ENCODE assay signal across 9 cellular contexts in genomic region chr1:156813750-156814570, GRCh38. TPM values are rescaled to one million over a fixed set of nuclear protein-coding genes. Genes with fewer than 3 reads are reported as not detected.
DNase-seq lines count a peak whose midpoint lies in the region; ATAC-seq, FAIRE-seq and TF ChIP-seq lines count a peak whose summit lies in the region.
"Had no signal": no experiment of that assay in that cellular context is flagged by ENCODE, and none has a peak within 500 bp of the region (broad histone marks: within the 10 kb centered on the region; RNA-seq: fewer than 3 reads in every experiment).

No MANE protein-coding gene starts in this region.

- POLR2A ChIA-PET in WTC11 (lab: Charles Lee) = interaction anchor here (1.0 to 1.3 kb wide), 3 partner anchors 44 to 73 kb away, joined by 3 to 6 read pairs (median 4); partner anchors contain the start of genes MRPL24 and NTRK1

- H3K27ac ChIP-seq in HUES6 (ENCODE audit: low read depth, low read length) = no peak overlapping the region
- peak overlapping the region in 1 of 2 donors; percentile 88 for H3K27ac ChIP-seq in breast epithelium
- H3K27ac ChIP-seq in keratinocyte (ENCODE audit: control insufficient read depth, insufficient read depth, low read length) = no peak overlapping the region

- intact Hi-C loops in breast epithelium (cut with DNase I; ENCODE audit: low total_unique reads) = loop anchor here (2.0 kb wide), 1 partner anchor 67 kb away; no protein-coding TSS in a partner anchor

- peak overlapping the region; percentile 54 for H3K9ac ChIP-seq in HUES6 (ENCODE audit: low read length)
- peak overlapping the region; percentile 11 for H3K9ac ChIP-seq in keratinocyte (ENCODE audit: control insufficient read depth, extremely low read depth, insufficient read depth, low read length)

- H3K9me3 Mint-ChIP-seq in WTC11 = no peaks in the 10 kb centered on the region

- H3K4me1 ChIP-seq in HUES6 (ENCODE audit: control insufficient read depth, insufficient read depth, low read length) (peaks cover 36% of the 10 kb centered on the region), breast epithelium (no peaks in the 10 kb centered on the region), keratinocyte (ENCODE audit: control insufficient read depth, extremely low read depth, insufficient read depth, low read length) (peaks cover 48% of the 10 kb centered on the region)

- peaks cover 59% of the 10 kb centered on the region for H3K27me3 Mint-ChIP-seq in WTC11 (ENCODE audit: low read depth)

- DNase-seq in DMS53 (lab: John Stamatoyannopoulos, UW) = peak; percentile 89
- peak; percentile 87 for DNase-seq in WTC11 (ENCODE audit: low spot score)
- DNase-seq in breast epithelium (ENCODE audit: low spot score in 2 of 2) = peak; percentile 40 to 61
- DNase-seq in keratinocyte (ENCODE audit: low read depth, low spot score) = no peak
- peak; percentile 90 for DNase-seq in stimulated activated CD4-positive, alpha-beta T cell treated with anti-CD3 and anti-CD28 coated beads, Interleukin-15, amount 100 ng/mL, for 24 hours
- DNase-seq in urothelium cell line (ENCODE audit: low spot score) = no peak

- TF ChIP-seq POLR2A in breast epithelium (IDR thresholded peaks at IDR 0.05) = no peak

- peak overlapping the region; percentile 62 for H3K4me3 Mint-ChIP-seq in WTC11

- H2AFZ ChIP-seq in keratinocyte (ENCODE audit: control insufficient read depth, low read length) = peak overlapping the region; percentile 67

- H3K36me3 ChIP-seq in HUES6 (ENCODE audit: control insufficient read depth, insufficient read depth, low read length) (no peaks in the 10 kb centered on the region), breast epithelium (no peaks in the 10 kb centered on the region), keratinocyte (ENCODE audit: control insufficient read depth in 2 of 2, extremely low read depth in 1 of 2, insufficient read depth in 2 of 2, low read length in 2 of 2) (no peaks in the 10 kb centered on the region)

- dilution Hi-C loops in keratinocyte (cut with MboI; ENCODE audit: extremely low pct_ligation_motif_present, low sequenced_read_pairs) = no loop called here

- TF ChIP-seq CTCF in WTC11 (IDR thresholded peaks at IDR 0.05) = no peak
- peak; percentile 14 to 55 (median 50) for TF ChIP-seq CTCF in breast epithelium (IDR thresholded peaks at IDR 0.05)
- peak; percentile 41 to 80 (median 78) for TF ChIP-seq CTCF in keratinocyte (optimal IDR thresholded peaks at IDR 0.05 in 1 of 3, IDR thresholded peaks at IDR 0.05 in 1 of 3, conservative IDR thresholded peaks at IDR 0.05 in 1 of 3; ENCODE audit: extremely low read depth in 1 of 3, insufficient read depth in 2 of 3, low read length in 3 of 3)

- no peaks in the 10 kb centered on the region for H3K9me3 ChIP-seq in HUES6 (ENCODE audit: control insufficient read depth, insufficient read depth, low read depth, low read length)
- H3K9me3 ChIP-seq in breast epithelium = no peaks in the 10 kb centered on the region
- no peaks in the 10 kb centered on the region for H3K9me3 ChIP-seq in keratinocyte (ENCODE audit: control insufficient read depth, low read depth, low read length)

- H3K79me2 ChIP-seq in keratinocyte (ENCODE audit: control insufficient read depth, insufficient read depth, low read length) = no peaks in the 10 kb centered on the region

- H3K27me3 ChIP-seq in HUES6 (ENCODE audit: control insufficient read depth, insufficient read depth, low read length) = peaks cover 50% of the 10 kb centered on the region
- no peaks in the 10 kb centered on the region for H3K27me3 ChIP-seq in breast epithelium
- no peaks in the 10 kb centered on the region for H3K27me3 ChIP-seq in keratinocyte (ENCODE audit: control insufficient read depth, extremely low read depth, insufficient read depth, low read length)

- H3K36me3 Mint-ChIP-seq in WTC11 = peaks cover 5% of the 10 kb centered on the region; the same call in 1 of the 2 replicates

- peaks cover 22% of the 10 kb centered on the region for H3K4me1 Mint-ChIP-seq in WTC11

- H4K20me1 ChIP-seq in keratinocyte (ENCODE audit: control insufficient read depth, extremely low read depth, insufficient read depth, low read length) = no peaks in the 10 kb centered on the region

- no peak overlapping the region for H3K27ac Mint-ChIP-seq in WTC11

- no peaks in the 10 kb centered on the region for H3K9me1 ChIP-seq in keratinocyte (ENCODE audit: control insufficient read depth, extremely low read depth, insufficient read depth, low read length)

- peak overlapping the region; percentile 69 for H3K4me2 ChIP-seq in keratinocyte (ENCODE audit: control insufficient read depth, extremely low read depth, insufficient read depth, low read depth, low read length)

- no peak for FAIRE-seq in keratinocyte (lab: Jason Lieb, UNC)
- no peak for FAIRE-seq in urothelium cell line (lab: Jason Lieb, UNC)
- FAIRE-seq: TTC549 had no signal

- ATAC-seq in WTC11 (peak; percentile 88), GM18511 (IDR thresholded peaks at IDR 0.05; ENCODE audit: unreplicated experiment) (no peak)

- CTCF ChIA-PET in WTC11 (lab: Charles Lee) = interaction anchor here (0.6 to 2.7 kb wide), 35 partner anchors 9 to 292 kb away, joined by 3 to 36 read pairs (median 4); partner anchors contain the start of genes CRABP2, INSRR, ISG20L2 and LRRC71

- H3K4me3 ChIP-seq in HUES6 (ENCODE audit: low read depth, low read length) = peak overlapping the region; percentile 54
- H3K4me3 ChIP-seq in breast epithelium = peak overlapping the region; percentile 28 to 61 (median 58)
- peak overlapping the region; percentile 25 to 59 (median 27) for H3K4me3 ChIP-seq in keratinocyte (ENCODE audit: control insufficient read depth in 2 of 3, extremely low read depth in 1 of 3, insufficient read depth in 2 of 3, low read depth in 1 of 3, low read length in 3 of 3)

TF ChIP-seq in WTC11, 78 proteins besides CTCF, POLR2A, EP300 and RAD21 (continues in another document):
- peak; percentile 58; the same call in 1 of the 2 replicates for TF ChIP-seq KAT7 (CRISPR knock-in tag; IDR thresholded peaks at IDR 0.05; ENCODE audit: borderline replicate concordance)
- no peak for TF ChIP-seq NR2C2 (CRISPR knock-in tag; IDR thresholded peaks at IDR 0.05)
- TF ChIP-seq MYBL2 (CRISPR knock-in tag; IDR thresholded peaks at IDR 0.05) = no peak
- TF ChIP-seq ZNF317 (CRISPR knock-in tag; IDR thresholded peaks at IDR 0.05; ENCODE audit: borderline replicate concordance, low read depth) = no peak
- TF ChIP-seq ZNF232 (CRISPR knock-in tag; IDR thresholded peaks at IDR 0.05) = peak; percentile 81
- TF ChIP-seq NFE2L1 (CRISPR knock-in tag; IDR thresholded peaks at IDR 0.05) = peak; percentile 93
- no peak for TF ChIP-seq ZNF396 (CRISPR knock-in tag; IDR thresholded peaks at IDR 0.05; ENCODE audit: borderline replicate concordance)
- TF ChIP-seq ZNF219 (CRISPR knock-in tag; IDR thresholded peaks at IDR 0.05; ENCODE audit: borderline replicate concordance) = peak; percentile 79; the same call in 1 of the 2 replicates
- 0 out of 2 replicates have a peak, but pooled peaks have one; percentile 70 for TF ChIP-seq CBFB (CRISPR knock-in tag; IDR thresholded peaks at IDR 0.05; ENCODE audit: low read depth)
- peak; percentile 75 for TF ChIP-seq GABPB1 (CRISPR knock-in tag; IDR thresholded peaks at IDR 0.05)
- no peak for TF ChIP-seq ZNF416 (CRISPR knock-in tag; IDR thresholded peaks at IDR 0.05)
- no peak for TF ChIP-seq ZNF423 (CRISPR knock-in tag; IDR thresholded peaks at IDR 0.05)

RNA-seq across cellular contexts. Expression of gene SH2D2A, which starts 2.7 kb away (rescaled TPM):
- total RNA-seq in WTC11 (2021) (4.9 to 6.9 TPM (median 6.6 TPM) in 3 replicates), breast epithelium (1 to 10 TPM in 2 of 3 donors, not detected in 1; 4.6 to 5.4 TPM)
- polyA plus RNA-seq in keratinocyte = 1.9 to 4.5 TPM (median 2.5 TPM) in 3 replicates
- 0.25 TPM for polyA plus RNA-seq in keratinocyte (2011; ENCODE audit: low read depth)
- polyA plus RNA-seq in keratinocyte (2011; cell fraction: cytosol; rRNA removed) = 1.8 and 4.2 TPM in 2 replicates
- 2.9 and 4.9 TPM in 2 replicates for polyA plus RNA-seq in keratinocyte (2011; cell fraction: nucleus; rRNA removed)
- polyA plus RNA-seq in keratinocyte (2012; ENCODE audit: low replicate concordance) = 2.1 and 6.8 TPM in 2 replicates
- 0.83 to 4.2 TPM (median 0.89 TPM) in 3 replicates for polyA minus RNA-seq in keratinocyte
- 5.2 TPM for polyA minus RNA-seq in keratinocyte (2011; cell fraction: cytosol; rRNA and poly(A)+ RNA removed)
- polyA minus RNA-seq in keratinocyte (2011; cell fraction: nucleus; rRNA and poly(A)+ RNA removed) = 4.2 and 4.4 TPM in 2 replicates

RNA-seq across cellular contexts. Expression of gene INSRR, which starts 45.0 kb away (rescaled TPM):
- total RNA-seq in WTC11 (2021) (0.05 to 0.11 TPM in 2 of 3 replicates, not detected in the other), breast epithelium (under 1 TPM in 2 of 3 donors, not detected in 1; 0.15 to 0.33 TPM)
- polyA plus RNA-seq in keratinocyte = not detected in 3 replicates
- polyA plus RNA-seq in keratinocyte (2011; ENCODE audit: low read depth) = not detected
- not detected in 2 replicates for polyA plus RNA-seq in keratinocyte (2011; cell fraction: cytosol; rRNA removed)
- polyA plus RNA-seq in keratinocyte (2011; cell fraction: nucleus; rRNA removed) = not detected in 2 replicates
- not detected in 2 replicates for polyA plus RNA-seq in keratinocyte (2012; ENCODE audit: low replicate concordance)
- not detected in 3 replicates for polyA minus RNA-seq in keratinocyte
- not detected for polyA minus RNA-seq in keratinocyte (2011; cell fraction: cytosol; rRNA and poly(A)+ RNA removed)
- polyA minus RNA-seq in keratinocyte (2011; cell fraction: nucleus; rRNA and poly(A)+ RNA removed) = not detected in 2 replicates

RNA-seq across cellular contexts. Expression of gene PRCC, which starts 46.6 kb away (rescaled TPM):
- 97.4 to 98.5 TPM (median 98.0 TPM) in 3 replicates for total RNA-seq in WTC11 (2021)
- 10 to 100 TPM; 21.6 to 35.9 (median 24.9) TPM for total RNA-seq in breast epithelium
- 29.9 to 70.7 TPM (median 40.4 TPM) in 3 replicates for polyA plus RNA-seq in keratinocyte
- polyA plus RNA-seq in keratinocyte (2011; ENCODE audit: low read depth) = 21.7 TPM
- polyA plus RNA-seq in keratinocyte (2011; cell fraction: cytosol; rRNA removed) = 41.7 and 46.6 TPM in 2 replicates
- polyA plus RNA-seq in keratinocyte (2011; cell fraction: nucleus; rRNA removed) = 54.2 and 58.5 TPM in 2 replicates
- 42.9 and 47.9 TPM in 2 replicates for polyA plus RNA-seq in keratinocyte (2012; ENCODE audit: low replicate concordance)
- polyA minus RNA-seq in keratinocyte = 60.5 to 95.5 TPM (median 69.6 TPM) in 3 replicates
- 48.7 TPM for polyA minus RNA-seq in keratinocyte (2011; cell fraction: cytosol; rRNA and poly(A)+ RNA removed)
- 32.6 and 42.6 TPM in 2 replicates for polyA minus RNA-seq in keratinocyte (2011; cell fraction: nucleus; rRNA and poly(A)+ RNA removed)

RNA-seq across cellular contexts. Expression of gene NTRK1, which starts 46.7 kb away (rescaled TPM):
- 0.23 to 0.42 TPM (median 0.23 TPM) in 3 replicates for total RNA-seq in WTC11 (2021)
- total RNA-seq in breast epithelium = 1 to 10 TPM in 1 of 3 donors, under 1 TPM in 2; 0.16 to 4.9 (median 0.73) TPM
- 0.03 to 0.06 TPM (median 0.05 TPM) in 3 replicates for polyA plus RNA-seq in keratinocyte
- not detected for polyA plus RNA-seq in keratinocyte (2011; ENCODE audit: low read depth)
- polyA plus RNA-seq in keratinocyte (2011; cell fraction: cytosol; rRNA removed) = not detected in 2 replicates
- 0.07 TPM in 1 of 2 replicates, not detected in the other for polyA plus RNA-seq in keratinocyte (2011; cell fraction: nucleus; rRNA removed)
- polyA plus RNA-seq in keratinocyte (2012; ENCODE audit: low replicate concordance) = not detected in 2 replicates
- polyA minus RNA-seq in keratinocyte = not detected in 3 replicates
- polyA minus RNA-seq in keratinocyte (2011; cell fraction: cytosol; rRNA and poly(A)+ RNA removed) = not detected
- polyA minus RNA-seq in keratinocyte (2011; cell fraction: nucleus; rRNA and poly(A)+ RNA removed) = not detected in 2 replicates

Comparison
In these comparisons a context has a peak if more than half of its experiments do, and no peak if none do; other contexts are left out.
1. DNase-seq: peak in DMS53 (single experiment), WTC11 (single experiment), breast epithelium (2 of 2) and stimulated activated CD4-positive, alpha-beta T cell treated with anti-CD3 and anti-CD28 coated beads, Interleukin-15, amount 100 ng/mL, for 24 hours (single experiment); none in keratinocyte (single experiment) and urothelium cell line (single experiment).
2. Peak in every context shown above with its lines, with median percentiles within 50 percentile points of each other: H3K4me3 ChIP-seq.